In genomic region chrX:32408389-32408788, GRCh38 we compare ENCODE assay signal across 9 cellular contexts.
A peak's percentile ranks its signal among the peaks of the same experiment; 100 is the strongest.
DNase-seq lines count a peak whose midpoint lies in the region; ATAC-seq, FAIRE-seq and TF ChIP-seq lines count a peak whose summit lies in the region.
"Had no signal": no experiment of that assay in that cellular context is flagged by ENCODE, and none has a peak within 500 bp of the region (broad histone marks: within the 10 kb centered on the region; RNA-seq: fewer than 3 reads in every experiment).

No MANE protein-coding gene starts in this region.

- H2AFZ ChIP-seq in OCI-LY3 (ENCODE audit: low read depth, low read length) (no peak overlapping the region), hepatocyte (no peak overlapping the region)

- no peaks in the 10 kb centered on the region for H4K20me1 ChIP-seq in OCI-LY3 (ENCODE audit: insufficient read depth, low read length)
- no peaks in the 10 kb centered on the region for H4K20me1 ChIP-seq in hepatocyte (ENCODE audit: insufficient read depth, poor library complexity, severe bottlenecking)

- intact Hi-C loops in body of pancreas (cut with DNase I): no loop called here

- no peak for TF ChIP-seq POLR2A in GM12891 (IDR thresholded peaks at IDR 0.05; ENCODE audit: low read depth, low read length)
- no peak for TF ChIP-seq POLR2A in body of pancreas (IDR thresholded peaks at IDR 0.05)

- no peak overlapping the region for H3K9ac ChIP-seq in OCI-LY3 (ENCODE audit: low read length)

- H3K4me3 ChIP-seq in OCI-LY3 (ENCODE audit: low read length) (no peak overlapping the region), hepatocyte (no peak overlapping the region), body of pancreas (no peak overlapping the region)

- H3K4me2 ChIP-seq in OCI-LY3 (ENCODE audit: low read length): no peak overlapping the region
- no peak overlapping the region for H3K4me2 ChIP-seq in hepatocyte

- DNase-seq in GM10266 (ENCODE audit: extremely low spot score) (peak; percentile 1), hepatocyte (ENCODE audit: low spot score) (peak; percentile 11), middle frontal gyrus (ENCODE audit: extremely low spot score, low spot score) (no peak), GM12891 (ENCODE audit: insufficient read length, low spot score) (no peak), body of pancreas (no peak)
- DNase-seq: NCI-H510A treated with DMSO at 0.1 percent for 48 hours had no signal

- H3K9me3 ChIP-seq in OCI-LY3 (ENCODE audit: insufficient read depth, low read length) (no peaks in the 10 kb centered on the region), hepatocyte (ENCODE audit: low read depth) (no peaks in the 10 kb centered on the region), body of pancreas (no peaks in the 10 kb centered on the region)

- H3K27me3 ChIP-seq in OCI-LY3 (ENCODE audit: low read depth, low read length) (no peaks in the 10 kb centered on the region), hepatocyte (no peaks in the 10 kb centered on the region), body of pancreas (no peaks in the 10 kb centered on the region)

- no peak for FAIRE-seq in GM12891 (lab: Jason Lieb, UNC)

- 39% methylated on average over 4 of the region's 4 CpGs for WGBS in hepatocyte (ENCODE audit: low lambda C conversion rate, missing lambda C conversion rate)
- WGBS in body of pancreas, 2 donors: 31 to 38% methylated on average over 4 of the region's 4 CpGs

- no peak overlapping the region for H3K27ac ChIP-seq in OCI-LY3 (ENCODE audit: low read length)
- H3K27ac ChIP-seq in hepatocyte: no peak overlapping the region
- no peak overlapping the region for H3K27ac ChIP-seq in body of pancreas

- peak; percentile 49 for TF ChIP-seq CTCF in GM10266 (IDR thresholded peaks at IDR 0.05; ENCODE audit: control insufficient read depth, insufficient read depth, low read depth, missing control alignments)
- TF ChIP-seq CTCF in OCI-LY3 (IDR thresholded peaks at IDR 0.05; ENCODE audit: low read depth, low read length): peak; percentile 71
- peak; percentile 47 for TF ChIP-seq CTCF in hepatocyte (IDR thresholded peaks at IDR 0.05; ENCODE audit: poor library complexity)
- TF ChIP-seq CTCF in body of pancreas (IDR thresholded peaks at IDR 0.05): no peak

- peak; percentile 68 for ATAC-seq in GM21737 (IDR thresholded peaks at IDR 0.05; ENCODE audit: unreplicated experiment)
- no peak for ATAC-seq in HG02588 (IDR thresholded peaks at IDR 0.05; ENCODE audit: unreplicated experiment)
- ATAC-seq in body of pancreas: no peak

- H3K36me3 ChIP-seq in OCI-LY3 (replicated peaks; ENCODE audit: low read depth, low read length) (no peaks in the 10 kb centered on the region), hepatocyte (replicated peaks; ENCODE audit: insufficient read depth, low read depth) (no peaks in the 10 kb centered on the region), body of pancreas (replicated peaks in 1 of 2; ENCODE audit: insufficient read depth in 1 of 2, low read depth in 2 of 2) (no peaks in the 10 kb centered on the region)

- H3K79me2 ChIP-seq in OCI-LY3 (ENCODE audit: low read length): no peaks in the 10 kb centered on the region
- no peaks in the 10 kb centered on the region for H3K79me2 ChIP-seq in hepatocyte

- no peaks in the 10 kb centered on the region for H3K4me1 ChIP-seq in OCI-LY3 (ENCODE audit: low read length)
- H3K4me1 ChIP-seq in hepatocyte (ENCODE audit: insufficient read depth): no peaks in the 10 kb centered on the region
- no peaks in the 10 kb centered on the region for H3K4me1 ChIP-seq in body of pancreas

- H3K9me2 ChIP-seq in hepatocyte (replicated peaks; ENCODE audit: insufficient read depth): no peaks in the 10 kb centered on the region

TF ChIP-seq in GM12891, 5 proteins besides CTCF, POLR2A, EP300 and RAD21:
- TF ChIP-seq TAF1 (IDR thresholded peaks at IDR 0.05; ENCODE audit: low read depth, low read length) (no peak), POLR2AphosphoS5 (IDR thresholded peaks at IDR 0.05; ENCODE audit: low read depth, low read length) (no peak), SPI1 (IDR thresholded peaks at IDR 0.05; ENCODE audit: low read depth, low read length) (no peak), POU2F2 (IDR thresholded peaks at IDR 0.05; ENCODE audit: low read depth, low read length) (no peak), PAX5 (IDR thresholded peaks at IDR 0.05; ENCODE audit: insufficient read depth, low read length, severe bottlenecking) (no peak)

Comparison
In these comparisons a context has a peak if more than half of its experiments do, and no peak if none do; other contexts are left out.
1. DNase-seq: peak in GM10266 (single experiment) and hepatocyte (single experiment); none in middle frontal gyrus (single experiment), GM12891 (single experiment) and body of pancreas (0 of 4).
2. CTCF ChIP-seq: peak in GM10266 (single experiment), OCI-LY3 (single experiment) and hepatocyte (single experiment); none in body of pancreas (0 of 7).